ENCODE assay signal across 19 cellular contexts in genomic region chr3:175735866-175736265, GRCh38.
DNase-seq lines count a peak whose midpoint lies in the region; ATAC-seq, FAIRE-seq and TF ChIP-seq lines count a peak whose summit lies in the region.
"Had no signal": no experiment of that assay in that cellular context is flagged by ENCODE, and none has a peak within 500 bp of the region (broad histone marks: within the 10 kb centered on the region; RNA-seq: fewer than 3 reads in every experiment).

No MANE protein-coding gene starts in this region.

- H3K27ac Mint-ChIP-seq in T-helper 2 cell treated with Interferon-gamma antibody and Interleukin-4, amounts not matched to agents 5 μg/mL and 100 μg/mL, for 36 hours: no peak overlapping the region
- H3K27ac Mint-ChIP-seq: B cell; CD8-positive, alpha-beta T cell; H9; IgD-negative memory B cell had no signal

- no peaks in the 10 kb centered on the region for H3K4me1 ChIP-seq in small intestine (ENCODE audit: control insufficient read depth in 2 of 2, insufficient read depth in 1 of 2, low read depth in 1 of 2, low read length in 1 of 2)
- no peaks in the 10 kb centered on the region for H3K4me1 ChIP-seq in gastroesophageal sphincter
- H3K4me1 ChIP-seq: BLaER1 treated with 17β-estradiol and CSF1 and Interleukin-3, amounts not matched to agents 10 nM and 100 nM had no signal

- H3K4me3 ChIP-seq in small intestine (ENCODE audit: low read depth in 1 of 2, low read length in 2 of 2) (no peak overlapping the region), gastroesophageal sphincter (no peak overlapping the region)
- H3K4me3 ChIP-seq: BLaER1 treated with 17β-estradiol and CSF1 and Interleukin-3, amounts not matched to agents 10 nM and 100 nM; GM12878 had no signal

- H3K9me3 ChIP-seq in small intestine (ENCODE audit: control insufficient read depth, low read depth) (no peaks in the 10 kb centered on the region), gastroesophageal sphincter (peaks cover 0 to 8% (median 0%) of the 10 kb centered on the region in 3 donors)

- TF ChIP-seq EP300 in gastroesophageal sphincter (IDR thresholded peaks at IDR 0.05): no peak

- no peak for FAIRE-seq in small intestine (lab: Jason Lieb, UNC)
- FAIRE-seq: GM12878, GM19239, H1, HepG2 had no signal

- no peak for TF ChIP-seq CTCF in 22Rv1 (IDR thresholded peaks at IDR 0.05)
- no peak for TF ChIP-seq CTCF in gastroesophageal sphincter (IDR thresholded peaks at IDR 0.05)

- H3K4me3 Mint-ChIP-seq in T-helper 2 cell treated with Interferon-gamma antibody and Interleukin-4, amounts not matched to agents 5 μg/mL and 100 μg/mL, for 36 hours: no peak overlapping the region
- H3K4me3 Mint-ChIP-seq: B cell; CD8-positive, alpha-beta T cell; H9; IgD-negative memory B cell had no signal

- no peaks in the 10 kb centered on the region for H3K36me3 Mint-ChIP-seq in T-helper 2 cell treated with Interferon-gamma antibody and Interleukin-4, amounts not matched to agents 5 μg/mL and 100 μg/mL, for 36 hours (ENCODE audit: low read depth)
- H3K36me3 Mint-ChIP-seq: CD8-positive, alpha-beta T cell; IgD-negative memory B cell had no signal

- ATAC-seq in HG03025 (IDR thresholded peaks at IDR 0.05; ENCODE audit: low FRiP score, unreplicated experiment): no peak
- ATAC-seq in gastroesophageal sphincter: no peak
- ATAC-seq: CD8-positive, alpha-beta T cell; GM12878; HepG2 had no signal

- H3K9me3 Mint-ChIP-seq in T-helper 2 cell treated with Interferon-gamma antibody and Interleukin-4, amounts not matched to agents 5 μg/mL and 100 μg/mL, for 36 hours: peaks cover 28% of the 10 kb centered on the region

- DNase-seq in DMS53 treated with DMSO at 0.1 percent for 48 hours (lab: John Stamatoyannopoulos, UW; ENCODE audit: unreplicated experiment) (peak; percentile 66), NCI-H69 (lab: John Stamatoyannopoulos, UW) (peak; percentile 30), small intestine (peak; percentile 18)
- no peak for DNase-seq in T-helper 2 cell treated with Interferon-gamma antibody and Interleukin-4, amounts not matched to agents 5 μg/mL and 100 μg/mL, for 36 hours (ENCODE audit: low spot score)
- DNase-seq: CD8-positive, alpha-beta T cell; DMS 273 treated with DMSO at 0.1 percent for 48 hours; DND-41; EL; H9 had no signal

- H3K27me3 Mint-ChIP-seq in T-helper 2 cell treated with Interferon-gamma antibody and Interleukin-4, amounts not matched to agents 5 μg/mL and 100 μg/mL, for 36 hours (ENCODE audit: low read depth): no peaks in the 10 kb centered on the region
- H3K27me3 Mint-ChIP-seq: B cell, IgD-negative memory B cell had no signal

- 63 to 75% (median 66%) methylated on average over 3 of the region's 3 CpGs for WGBS in small intestine, 3 donors
- 68 to 76% methylated on average over 3 of the region's 3 CpGs for WGBS in gastroesophageal sphincter (ENCODE audit: low coverage in 1 of 2), 2 donors

- no peak for TF ChIP-seq POLR2A in gastroesophageal sphincter (IDR thresholded peaks at IDR 0.05)

- no peaks in the 10 kb centered on the region for H3K27me3 ChIP-seq in small intestine (ENCODE audit: control insufficient read depth in 2 of 2, insufficient read depth in 2 of 2, low read length in 2 of 2)
- H3K27me3 ChIP-seq in gastroesophageal sphincter: no peaks in the 10 kb centered on the region
- H3K27me3 ChIP-seq: BLaER1 treated with 17β-estradiol and CSF1 and Interleukin-3, amounts not matched to agents 10 nM and 100 nM had no signal

- no peaks in the 10 kb centered on the region for H3K4me1 Mint-ChIP-seq in T-helper 2 cell treated with Interferon-gamma antibody and Interleukin-4, amounts not matched to agents 5 μg/mL and 100 μg/mL, for 36 hours (ENCODE audit: low read depth)
- H3K4me1 Mint-ChIP-seq: B cell, IgD-negative memory B cell had no signal

- H3K36me3 ChIP-seq in small intestine (ENCODE audit: control insufficient read depth in 2 of 2, insufficient read depth in 2 of 2, low read length in 2 of 2) (no peaks in the 10 kb centered on the region), gastroesophageal sphincter (no peaks in the 10 kb centered on the region)
- H3K36me3 ChIP-seq: BLaER1 treated with 17β-estradiol and CSF1 and Interleukin-3, amounts not matched to agents 10 nM and 100 nM had no signal

- H3K27ac ChIP-seq in 22Rv1 (peak overlapping the region; percentile 65), small intestine (ENCODE audit: low read depth in 1 of 2, low read length in 1 of 2) (no peak overlapping the region), gastroesophageal sphincter (no peak overlapping the region)
- H3K27ac ChIP-seq: BLaER1 treated with 17β-estradiol and CSF1 and Interleukin-3, amounts not matched to agents 10 nM and 100 nM had no signal
